18 cellular contexts compared by ENCODE assay signal in the genomic region with DNA sequence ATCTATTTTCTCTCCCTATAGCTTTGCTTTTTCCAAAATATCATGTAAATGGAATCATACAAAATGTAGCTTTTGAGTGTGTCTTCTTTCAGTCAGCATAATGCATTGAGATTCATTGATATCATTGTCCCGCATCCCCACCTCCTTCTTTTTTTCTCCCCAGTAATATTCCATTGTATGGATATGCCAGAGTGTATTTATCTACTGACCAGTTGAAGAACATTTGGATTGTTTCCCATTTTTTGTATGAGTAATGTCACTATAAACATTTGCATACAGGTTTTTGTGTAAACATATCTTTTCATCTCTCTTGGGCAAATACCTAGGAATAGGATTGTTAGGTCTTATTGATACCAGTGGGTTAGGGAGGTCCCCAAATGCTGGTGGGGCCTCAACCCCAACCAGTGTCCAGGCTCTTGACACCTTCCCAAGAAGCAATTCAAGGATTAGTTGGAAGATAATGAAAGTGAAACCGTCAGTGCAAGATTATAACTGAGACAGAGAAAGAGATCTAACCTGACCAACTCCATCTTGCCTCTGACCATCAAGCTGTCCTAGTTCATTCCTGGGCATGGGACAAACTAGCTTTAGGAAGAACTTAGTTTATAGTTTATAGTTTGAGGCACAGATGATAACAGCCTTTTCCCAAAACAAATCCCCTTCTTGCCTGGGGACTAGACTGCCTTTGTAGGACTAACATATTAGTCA. TPM values are rescaled to one million over a fixed set of nuclear protein-coding genes. Genes with fewer than 3 reads are reported as not detected.
DNase-seq lines count a peak whose midpoint lies in the region; ATAC-seq and TF ChIP-seq lines count a peak whose summit lies in the region.
"Had no signal": no experiment of that assay in that cellular context is flagged by ENCODE, and none has a peak within 500 bp of the region (broad histone marks: within the 10 kb centered on the region; RNA-seq: fewer than 3 reads in every experiment).

No MANE protein-coding gene starts in this region.

- H3K9me3 ChIP-seq in H9 (ENCODE audit: control insufficient read depth, low read depth, low read length) (no peaks in the 10 kb centered on the region), T-helper 17 cell (ENCODE audit: control insufficient read depth, low read length, poor library complexity, severe bottlenecking) (no peaks in the 10 kb centered on the region)
- H3K9me3 ChIP-seq: Caco-2, lower lobe of right lung had no signal

- H2AK5ac ChIP-seq in H9 (ENCODE audit: insufficient read length, low read length): no peak overlapping the region

- H3K27me3 Mint-ChIP-seq in H9 (ENCODE audit: low read depth) (peaks cover 4% of the 10 kb centered on the region; the same call in 1 of the 2 replicates), T-helper 17 cell (no peaks in the 10 kb centered on the region), osteocyte (ENCODE audit: unreplicated experiment) (peaks cover 3% of the 10 kb centered on the region)
- no peaks in the 10 kb centered on the region for H3K27me3 Mint-ChIP-seq in effector memory CD8-positive, alpha-beta T cell

- no peaks in the 10 kb centered on the region for H3K4me1 ChIP-seq in H9 (ENCODE audit: insufficient read depth, low read length)
- H3K4me1 ChIP-seq: Caco-2, lower lobe of right lung had no signal

- H3K23me2 ChIP-seq in H9 (ENCODE audit: insufficient read length, low read depth, low read length, poor library complexity, severe bottlenecking): no peaks in the 10 kb centered on the region

- H3K9ac ChIP-seq in H9 (ENCODE audit: extremely low read depth, insufficient read length, low read length): no peak overlapping the region

- no peak overlapping the region for H3K18ac ChIP-seq in H9 (ENCODE audit: insufficient read length, low read depth, low read length)

- H2BK20ac ChIP-seq in H9 (ENCODE audit: low read depth, low read length, poor library complexity, severe bottlenecking): peak overlapping the region; percentile 6

- no peaks in the 10 kb centered on the region for H4K20me1 ChIP-seq in H9 (ENCODE audit: control insufficient read depth, insufficient read depth, insufficient read length)

- H2BK15ac ChIP-seq in H9 (ENCODE audit: low read depth, low read length): no peak overlapping the region

- no peak overlapping the region for H2AFZ ChIP-seq in H9 (ENCODE audit: low read length)
- H2AFZ ChIP-seq: hepatocyte had no signal

- no peak overlapping the region for H2BK12ac ChIP-seq in H9 (ENCODE audit: insufficient read length, low read depth, low read length)

- H3K79me2 ChIP-seq in H9 (ENCODE audit: insufficient read depth, low read length): no peaks in the 10 kb centered on the region
- H3K79me2 ChIP-seq: hepatocyte had no signal

- no peak overlapping the region for H3T11ph ChIP-seq in H9 (ENCODE audit: low read length)

- H3K27ac Mint-ChIP-seq in H9: no peak overlapping the region; a peak in 1 of 7 replicates
- peak overlapping the region; percentile 87 for H3K27ac Mint-ChIP-seq in T-helper 17 cell
- H3K27ac Mint-ChIP-seq in effector memory CD8-positive, alpha-beta T cell: peak overlapping the region; percentile 91 to 94
- no peak overlapping the region for H3K27ac Mint-ChIP-seq in osteocyte (ENCODE audit: unreplicated experiment)

- H4K91ac ChIP-seq in H9 (ENCODE audit: insufficient read length, low read depth, low read length): no peak overlapping the region

- H3K79me1 ChIP-seq in H9 (ENCODE audit: insufficient read depth, low read depth, low read length, poor library complexity, severe bottlenecking): no peaks in the 10 kb centered on the region

- no peak overlapping the region for H2BK5ac ChIP-seq in H9 (ENCODE audit: insufficient read length, low read length)

- TF ChIP-seq CTCF in H9 (conservative IDR thresholded peaks at IDR 0.05): no peak
- TF ChIP-seq CTCF in osteocyte (IDR thresholded peaks at IDR 0.05): no peak

- peaks cover 3 to 4% of the 10 kb centered on the region in 2 experiments; a peak in 3 of 5 replicates for H3K9me3 Mint-ChIP-seq in H9
- H3K9me3 Mint-ChIP-seq in effector memory CD8-positive, alpha-beta T cell: no peaks in the 10 kb centered on the region
- H3K9me3 Mint-ChIP-seq in osteocyte (ENCODE audit: unreplicated experiment): peaks cover 4% of the 10 kb centered on the region

- no peak overlapping the region for H3K4me3 Mint-ChIP-seq in H9
- H3K4me3 Mint-ChIP-seq in T-helper 17 cell: no peak overlapping the region
- peak overlapping the region in 1 of 2 donors; percentile 60 for H3K4me3 Mint-ChIP-seq in effector memory CD8-positive, alpha-beta T cell
- H3K4me3 Mint-ChIP-seq in osteocyte (ENCODE audit: unreplicated experiment): no peak overlapping the region

- no peak overlapping the region for H2BK120ac ChIP-seq in H9 (ENCODE audit: low read depth, low read length, poor library complexity, severe bottlenecking)

- no peak overlapping the region for H3K14ac ChIP-seq in H9 (ENCODE audit: insufficient read depth, low read length)

- H3K4me2 ChIP-seq in H9 (ENCODE audit: insufficient read depth, insufficient read length, low read length): no peak overlapping the region
- H3K4me2 ChIP-seq: hepatocyte had no signal

- no peak overlapping the region for H3K23ac ChIP-seq in H9 (ENCODE audit: insufficient read length, low read depth, low read length)

- no peak overlapping the region for H4K5ac ChIP-seq in H9 (ENCODE audit: insufficient read length, low read depth, low read length)

- no peak for ATAC-seq in T-helper 17 cell
- no peak for ATAC-seq in effector memory CD8-positive, alpha-beta T cell (replicated peaks)
- no peak for ATAC-seq in GM19035 (IDR thresholded peaks at IDR 0.05; ENCODE audit: unreplicated experiment)
- ATAC-seq: lower lobe of right lung had no signal

- no peak overlapping the region for H3K4ac ChIP-seq in H9 (ENCODE audit: low read depth, low read length)

- H3K36me3 Mint-ChIP-seq in H9 (ENCODE audit: insufficient read depth in 1 of 3, low read depth in 3 of 3) (peaks cover 0 to 5% (median 0%) of the 10 kb centered on the region in 3 experiments; a peak in 2 of 7 replicates), T-helper 17 cell (ENCODE audit: low read depth) (no peaks in the 10 kb centered on the region), osteocyte (ENCODE audit: unreplicated experiment) (no peaks in the 10 kb centered on the region)
- peaks cover 7% of the 10 kb centered on the region for H3K36me3 Mint-ChIP-seq in effector memory CD8-positive, alpha-beta T cell (ENCODE audit: insufficient read depth)

- no peak overlapping the region for H3K27ac ChIP-seq in H9 (ENCODE audit: insufficient read length, low read depth, low read length)
- H3K27ac ChIP-seq: 22Rv1, dorsolateral prefrontal cortex, epithelial cell of prostate, hepatocyte, lower lobe of right lung had no signal

- no peaks in the 10 kb centered on the region for H3K4me1 Mint-ChIP-seq in H9
- peaks cover 18% of the 10 kb centered on the region for H3K4me1 Mint-ChIP-seq in T-helper 17 cell
- H3K4me1 Mint-ChIP-seq in effector memory CD8-positive, alpha-beta T cell (ENCODE audit: low read depth in 2 of 2): peaks cover 7 to 23% of the 10 kb centered on the region in 2 donors
- peaks cover 1% of the 10 kb centered on the region for H3K4me1 Mint-ChIP-seq in osteocyte (ENCODE audit: unreplicated experiment)

- no peak overlapping the region for H4K8ac ChIP-seq in H9 (replicated peaks; ENCODE audit: insufficient read length, low read depth, low read length)

- no CpG with 5 or more reads among the region's 2 CpGs for WGBS in H9 (ENCODE audit: extremely low coverage, insufficient read length, low lambda C conversion rate)

- no peaks in the 10 kb centered on the region for H3K27me3 ChIP-seq in H9 (ENCODE audit: insufficient read depth, low read length)
- H3K27me3 ChIP-seq: dorsolateral prefrontal cortex, hepatocyte had no signal

- H3K56ac ChIP-seq in H9 (ENCODE audit: insufficient read length, low read depth, low read length): no peak overlapping the region

- DNase-seq in DMS53 (lab: John Stamatoyannopoulos, UW) (peak; percentile 39), DMS53 treated with DMSO at 0.1 percent for 48 hours (lab: John Stamatoyannopoulos, UW; ENCODE audit: unreplicated experiment) (no peak), H9 (no peak), T-helper 17 cell (no peak), osteocyte (ENCODE audit: extremely low spot score, unreplicated experiment) (no peak), hypothalamus (lab: John Stamatoyannopoulos, UW) (no peak)
- no peak for DNase-seq in effector memory CD8-positive, alpha-beta T cell
- DNase-seq: Caco-2, dorsolateral prefrontal cortex, foreskin melanocyte, lower lobe of right lung, NCI-H1417 treated with DMSO at 0.1 percent for 48 hours, NCI-H524, Right ventricle myocardium superior had no signal

RNA-seq across cellular contexts. Expression of a gene that starts 7.4 kb away (rescaled TPM):
- 14.7 and 15.0 TPM in 2 replicates for total RNA-seq in H9 (2021)
- total RNA-seq in T-helper 17 cell: 10 to 100 TPM; 17.3 to 23.7 TPM
- total RNA-seq in osteocyte: 30.6 and 31.7 TPM in 2 replicates

RNA-seq across cellular contexts. Expression of a gene that starts 8.8 kb away (rescaled TPM):
- total RNA-seq in H9 (2021) (136 and 142 TPM in 2 replicates), T-helper 17 cell (10 to 100 TPM; 37.8 to 48.2 TPM), osteocyte (60.8 and 61.6 TPM in 2 replicates)

RNA-seq across cellular contexts. Expression of a gene that starts 55.6 kb away (rescaled TPM):
- 2.3 and 2.9 TPM in 2 replicates for total RNA-seq in H9 (2021)
- 1 to 10 TPM; 2.1 to 2.4 TPM for total RNA-seq in T-helper 17 cell
- total RNA-seq in osteocyte: 3.2 and 3.9 TPM in 2 replicates

Comparison
In these comparisons a context has a peak if more than half of its experiments do, and no peak if none do; other contexts are left out.
1. H3K27ac Mint-ChIP-seq: peak in T-helper 17 cell (single experiment) and effector memory CD8-positive, alpha-beta T cell (2 of 2); none in H9 (0 of 3) and osteocyte (single experiment).